10 cellular contexts compared by ENCODE assay signal in genomic region chr22:50268655-50269113, GRCh38. TPM values are rescaled to one million over a fixed set of nuclear protein-coding genes. Genes with fewer than 3 reads are reported as not detected.
DNase-seq lines count a peak whose midpoint lies in the region; ATAC-seq and TF ChIP-seq lines count a peak whose summit lies in the region.
"Had no signal": no experiment of that assay in that cellular context is flagged by ENCODE, and none has a peak within 500 bp of the region (broad histone marks: within the 10 kb centered on the region; RNA-seq: fewer than 3 reads in every experiment).

No MANE protein-coding gene starts in this region.

- H3K27me3 Mint-ChIP-seq in CD8-positive, alpha-beta T cell (ENCODE audit: low read depth), result peaks cover 10% of the 10 kb centered on the region
- peaks cover 54% of the 10 kb centered on the region for H3K27me3 Mint-ChIP-seq in WTC11 (ENCODE audit: low read depth)

- H3K4me1 ChIP-seq in A673 (ENCODE audit: insufficient read depth, low read length, poor library complexity, severe bottlenecking), result peaks cover 39% of the 10 kb centered on the region
- H3K4me1 ChIP-seq in CD8-positive, alpha-beta T cell (ENCODE audit: insufficient read depth, low read length), result peaks cover 21% of the 10 kb centered on the region

- TF ChIP-seq CTCF in A673 (conservative IDR thresholded peaks at IDR 0.05; ENCODE audit: low read depth, low read length), result no peak
- TF ChIP-seq CTCF in CD8-positive, alpha-beta T cell (IDR thresholded peaks at IDR 0.05), result no peak
- no peak for TF ChIP-seq CTCF in WTC11 (IDR thresholded peaks at IDR 0.05)

- intact Hi-C loops in A673 (cut with micrococcal nuclease; ENCODE audit: unreplicated experiment), result no loop called here
- intact Hi-C loops in CD8-positive, alpha-beta T cell (cut with DNase I, micrococcal nuclease), result no loop called here

- H3K9me3 Mint-ChIP-seq in CD8-positive, alpha-beta T cell, result no peaks in the 10 kb centered on the region
- no peaks in the 10 kb centered on the region for H3K9me3 Mint-ChIP-seq in WTC11

- peak overlapping the region; percentile 45 for H3K4me3 Mint-ChIP-seq in CD8-positive, alpha-beta T cell
- peak overlapping the region; percentile 24; the same call in 1 of the 2 replicates for H3K4me3 Mint-ChIP-seq in WTC11

- no peaks in the 10 kb centered on the region for H3K36me3 Mint-ChIP-seq in CD8-positive, alpha-beta T cell
- no peaks in the 10 kb centered on the region; the same call in 1 of the 2 replicates for H3K36me3 Mint-ChIP-seq in WTC11

- H3K9me3 ChIP-seq in A673 (ENCODE audit: low read depth, low read length, poor library complexity, severe bottlenecking), result no peaks in the 10 kb centered on the region
- H3K9me3 ChIP-seq in CD8-positive, alpha-beta T cell (ENCODE audit: low read length), result no peaks in the 10 kb centered on the region

- no peaks in the 10 kb centered on the region for H3K27me3 ChIP-seq in A673 (replicated peaks; ENCODE audit: insufficient read depth, low read depth, low read length, poor library complexity)
- no peaks in the 10 kb centered on the region for H3K27me3 ChIP-seq in CD8-positive, alpha-beta T cell (ENCODE audit: insufficient read depth, low read length)

- no peak for DNase-seq in A673 (ENCODE audit: low spot score)
- no peak for DNase-seq in CD8-positive, alpha-beta T cell
- DNase-seq in WTC11 (ENCODE audit: low spot score), result no peak
- peak; percentile 82 for DNase-seq in left lobe of liver (ENCODE audit: low spot score)
- DNase-seq in NCI-H187 treated with DMSO at 0.1 percent for 48 hours (lab: John Stamatoyannopoulos, UW), result no peak
- no peak for DNase-seq in effector CD8-positive, alpha-beta T cell (lab: John Stamatoyannopoulos, UW)
- no peak for DNase-seq in NCI-H2171 (lab: John Stamatoyannopoulos, UW)
- DNase-seq: NCI-H1436 treated with DMSO at 0.1 percent for 48 hours had no signal

- peaks cover 16% of the 10 kb centered on the region for H3K4me1 Mint-ChIP-seq in CD8-positive, alpha-beta T cell (ENCODE audit: low read depth)
- H3K4me1 Mint-ChIP-seq in WTC11, result no peaks in the 10 kb centered on the region

- no TSS peak for BruUV-seq in A673 (replicated peaks; lab: Mats Ljungman, UMichigan)

- no peak overlapping the region for H3K4me3 ChIP-seq in A673 (ENCODE audit: low read depth, low read length, poor library complexity, severe bottlenecking)
- H3K4me3 ChIP-seq in CD8-positive, alpha-beta T cell (ENCODE audit: low read depth, low read length), result no peak overlapping the region

- H3K27ac Mint-ChIP-seq in CD8-positive, alpha-beta T cell, result no peak overlapping the region
- no peak overlapping the region for H3K27ac Mint-ChIP-seq in WTC11

- CTCF ChIA-PET in A673 (lab: Charles Lee) (no interaction called here), WTC11 (lab: Charles Lee) (interaction anchor here (1.1 to 1.4 kb wide), 2 partner anchors 18 to 74 kb away, joined by 3 to 4 read pairs; partner anchors contain the start of gene HDAC10)
- CTCF ChIA-PET in CD8-positive, alpha-beta T cell (lab: Charles Lee), result interaction anchor here (1.2 kb wide), 1 partner anchor 17 kb away, joined by 4 read pairs; the partner anchor contains the start of gene HDAC10

- ATAC-seq in CD8-positive, alpha-beta T cell, result no peak
- ATAC-seq in WTC11, result no peak
- ATAC-seq in left lobe of liver, result peak; percentile 49
- ATAC-seq in HG02938 (IDR thresholded peaks at IDR 0.05; ENCODE audit: unreplicated experiment), result no peak

- POLR2A ChIA-PET in A673 (lab: Charles Lee; ENCODE audit: low non-redundant PET), result no interaction called here
- POLR2A ChIA-PET in CD8-positive, alpha-beta T cell (lab: Charles Lee), result no interaction called here
- POLR2A ChIA-PET in WTC11 (lab: Charles Lee), result no interaction called here

- H3K36me3 ChIP-seq in A673 (ENCODE audit: insufficient read depth, low read length, poor library complexity, severe bottlenecking), result no peaks in the 10 kb centered on the region
- no peaks in the 10 kb centered on the region for H3K36me3 ChIP-seq in CD8-positive, alpha-beta T cell (ENCODE audit: insufficient read depth, low read length)

- H3K27ac ChIP-seq in A673 (ENCODE audit: low read depth, low read length, poor library complexity, severe bottlenecking), result peak overlapping the region; percentile 8
- H3K27ac ChIP-seq in CD8-positive, alpha-beta T cell (ENCODE audit: low read depth, low read length), result no peak overlapping the region
- H3K27ac ChIP-seq: HL-60 had no signal

TF ChIP-seq in WTC11, 78 proteins besides CTCF, POLR2A, EP300 and RAD21:
- TF ChIP-seq, protein P1, sequence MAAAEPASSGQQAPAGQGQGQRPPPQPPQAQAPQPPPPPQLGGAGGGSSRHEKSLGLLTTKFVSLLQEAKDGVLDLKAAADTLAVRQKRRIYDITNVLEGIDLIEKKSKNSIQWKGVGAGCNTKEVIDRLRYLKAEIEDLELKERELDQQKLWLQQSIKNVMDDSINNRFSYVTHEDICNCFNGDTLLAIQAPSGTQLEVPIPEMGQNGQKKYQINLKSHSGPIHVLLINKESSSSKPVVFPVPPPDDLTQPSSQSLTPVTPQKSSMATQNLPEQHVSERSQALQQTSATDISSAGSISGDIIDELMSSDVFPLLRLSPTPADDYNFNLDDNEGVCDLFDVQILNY (CRISPR knock-in tag; IDR thresholded peaks at IDR 0.05), result no peak
- TF ChIP-seq IRF2 (CRISPR knock-in tag; IDR thresholded peaks at IDR 0.05; ENCODE audit: borderline replicate concordance, low read depth) (no peak), ZNF396 (CRISPR knock-in tag; IDR thresholded peaks at IDR 0.05; ENCODE audit: borderline replicate concordance) (no peak)

RNA-seq across cellular contexts. Expression of gene MAPK11, which starts 1.5 kb away (rescaled TPM):
- total RNA-seq in A673 (2021) (5.4 and 10.4 TPM in 2 replicates), WTC11 (2021) (1.4 to 2.3 TPM (median 1.9 TPM) in 3 replicates), left lobe of liver (8.2 TPM)
- total RNA-seq in CD8-positive, alpha-beta T cell, result 1 to 10 TPM; 1.9 to 2.1 TPM

RNA-seq across cellular contexts. Expression of gene MAPK12, which starts 7.2 kb away (rescaled TPM):
- total RNA-seq in A673 (2021) (20.8 and 27.5 TPM in 2 replicates), WTC11 (2021) (26.9 to 31.0 TPM (median 28.8 TPM) in 3 replicates), left lobe of liver (5.0 TPM)
- 1 to 10 TPM; 1.1 to 1.5 TPM for total RNA-seq in CD8-positive, alpha-beta T cell

RNA-seq across cellular contexts. Expression of gene HDAC10, which starts 17.6 kb away (rescaled TPM):
- total RNA-seq in A673 (2021) (38.6 and 42.8 TPM in 2 replicates), WTC11 (2021) (31.9 to 40.9 TPM (median 38.2 TPM) in 3 replicates), left lobe of liver (33.3 TPM)
- 10 to 100 TPM; 81.8 to 82.6 TPM for total RNA-seq in CD8-positive, alpha-beta T cell

RNA-seq across cellular contexts. Expression of gene TUBGCP6, which starts 23.9 kb away (rescaled TPM):
- total RNA-seq in A673 (2021), result 31.0 and 33.1 TPM in 2 replicates
- total RNA-seq in CD8-positive, alpha-beta T cell, result 100 to 1,000 TPM; 121 to 122 TPM
- 36.3 to 45.4 TPM (median 40.8 TPM) in 3 replicates for total RNA-seq in WTC11 (2021)
- 21.3 TPM for total RNA-seq in left lobe of liver

RNA-seq across cellular contexts. Expression of gene PLXNB2, which starts 38.8 kb away (rescaled TPM):
- 155 and 173 TPM in 2 replicates for total RNA-seq in A673 (2021)
- total RNA-seq in CD8-positive, alpha-beta T cell, result 1 to 10 TPM; 6.3 to 8.1 TPM
- 110 to 113 TPM (median 111 TPM) in 3 replicates for total RNA-seq in WTC11 (2021)
- total RNA-seq in left lobe of liver, result 187 TPM
